In genomic region chr11:13463779-13464290, GRCh38 we compare ENCODE assay signal across 8 cellular contexts. TPM values are rescaled to one million over a fixed set of nuclear protein-coding genes. Genes with fewer than 3 reads are reported as not detected.
DNase-seq lines count a peak whose midpoint lies in the region; ATAC-seq and TF ChIP-seq lines count a peak whose summit lies in the region.

No MANE protein-coding gene starts in this region.

- H3K36me3 ChIP-seq in ascending aorta = no peaks in the 10 kb centered on the region

- H3K36me3 Mint-ChIP-seq in HFFc6 (ENCODE audit: low read depth) (peaks cover 14% of the 10 kb centered on the region), memory B cell (peaks cover 7% of the 10 kb centered on the region)

- intact Hi-C loops in ascending aorta (cut with DNase I) = loop anchor here (1.0 to 10.0 kb wide), 6 partner anchors 24 to 1428 kb away; partner anchors contain the start of genes BMAL1, CYP2R1 and FAR1

- no peak for ATAC-seq in memory B cell (ENCODE audit: low read depth)
- ATAC-seq in HG03139 (IDR thresholded peaks at IDR 0.05; ENCODE audit: unreplicated experiment) = no peak
- no peak for ATAC-seq in HG02840 (IDR thresholded peaks at IDR 0.05; ENCODE audit: low FRiP score, unreplicated experiment)
- no peak for ATAC-seq in left lobe of liver

- H3K27ac ChIP-seq in ascending aorta = peak overlapping the region; percentile 82 to 93

- H3K27me3 ChIP-seq in ascending aorta = no peaks in the 10 kb centered on the region

- H3K4me3 ChIP-seq in AG10803 (ENCODE audit: low read length) (peak overlapping the region; percentile 88), ascending aorta (peak overlapping the region; percentile 68 to 95)

- H3K27ac Mint-ChIP-seq in HFFc6 (peak overlapping the region; percentile 98), memory B cell (peak overlapping the region; percentile 97)

- peaks cover 0 to 19% of the 10 kb centered on the region in 2 donors for H3K4me1 ChIP-seq in ascending aorta

- H3K4me3 Mint-ChIP-seq in HFFc6 (peak overlapping the region; percentile 97), memory B cell (peak overlapping the region; percentile 98)

- H3K9me3 ChIP-seq in ascending aorta = no peaks in the 10 kb centered on the region

- H3K27me3 Mint-ChIP-seq in HFFc6 (ENCODE audit: insufficient read depth) (peaks cover 4% of the 10 kb centered on the region; the same call in 1 of the 2 replicates), memory B cell (no peaks in the 10 kb centered on the region)

- H3K4me1 Mint-ChIP-seq in HFFc6 (ENCODE audit: low read depth) (peaks cover 44% of the 10 kb centered on the region), memory B cell (peaks cover 21% of the 10 kb centered on the region)

- DNase-seq in AG10803 (ENCODE audit: low read depth) (no peak), HFFc6 (peak; percentile 0), ascending aorta (ENCODE audit: low spot score in 2 of 2) (no peak), memory B cell (ENCODE audit: low spot score in 2 of 2) (peak in 1 of 2 donors; percentile 26), hippocampal formation (lab: John Stamatoyannopoulos, UW) (no peak), left lobe of liver (ENCODE audit: low spot score) (no peak)

- no peaks in the 10 kb centered on the region for H3K9me3 Mint-ChIP-seq in HFFc6
- no peaks in the 10 kb centered on the region for H3K9me3 Mint-ChIP-seq in memory B cell

- TF ChIP-seq CTCF in AG10803 (conservative IDR thresholded peaks at IDR 0.05; ENCODE audit: low read length) (no peak), HFFc6 (IDR thresholded peaks at IDR 0.05) (no peak), ascending aorta (IDR thresholded peaks at IDR 0.05) (no peak)

RNA-seq across cellular contexts. Expression of gene BTBD10, which starts 0.8 kb away (rescaled TPM):
- 10 to 100 TPM; 30.3 to 37.2 (median 35.0) TPM for total RNA-seq in HFFc6 (2021; fragmentation: NEBNext Ultra II Directional; extraction: Animal tissue kit (Norgen Biotek cat#: 25700))
- total RNA-seq in ascending aorta = 10.1 TPM
- total RNA-seq in left lobe of liver = 4.7 TPM

RNA-seq across cellular contexts. Expression of gene PTH, which starts 32.0 kb away (rescaled TPM):
- total RNA-seq in HFFc6 (2021; fragmentation: NEBNext Ultra II Directional; extraction: Animal tissue kit (Norgen Biotek cat#: 25700)) = not detected
- total RNA-seq in ascending aorta (not detected), left lobe of liver (not detected)
